2 cellular contexts compared by ENCODE assay signal in genomic region chr22:37501610-37502341, GRCh38.
A peak's percentile ranks its signal among the peaks of the same experiment; 100 is the strongest.
TF ChIP-seq lines count a peak whose summit lies in the region.

No MANE protein-coding gene starts in this region.

TF ChIP-seq in A549, 52 proteins besides CTCF, POLR2A, EP300 and RAD21 (continued from another document):
- TF ChIP-seq, protein P1, sequence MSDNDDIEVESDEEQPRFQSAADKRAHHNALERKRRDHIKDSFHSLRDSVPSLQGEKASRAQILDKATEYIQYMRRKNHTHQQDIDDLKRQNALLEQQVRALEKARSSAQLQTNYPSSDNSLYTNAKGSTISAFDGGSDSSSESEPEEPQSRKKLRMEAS (IDR thresholded peaks at IDR 0.05), result peak; percentile 64; the same call in 1 of the 2 replicates
- TF ChIP-seq, protein P2, sequence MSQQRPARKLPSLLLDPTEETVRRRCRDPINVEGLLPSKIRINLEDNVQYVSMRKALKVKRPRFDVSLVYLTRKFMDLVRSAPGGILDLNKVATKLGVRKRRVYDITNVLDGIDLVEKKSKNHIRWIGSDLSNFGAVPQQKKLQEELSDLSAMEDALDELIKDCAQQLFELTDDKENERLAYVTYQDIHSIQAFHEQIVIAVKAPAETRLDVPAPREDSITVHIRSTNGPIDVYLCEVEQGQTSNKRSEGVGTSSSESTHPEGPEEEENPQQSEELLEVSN (IDR thresholded peaks at IDR 0.05; ENCODE audit: borderline replicate concordance, low read depth), result 0 out of 2 replicates have a peak, but pooled peaks have one; percentile 15
- TF ChIP-seq JUN (IDR thresholded peaks at IDR 0.05), result peak; percentile 70 to 73; a peak in 2 of 5 replicates
- TF ChIP-seq CEBPB (IDR thresholded peaks at IDR 0.05), result peak; percentile 15 to 57; a peak in 3 of 4 replicates
- TF ChIP-seq HDAC2 (IDR thresholded peaks at IDR 0.05), result no peak
- no peak for TF ChIP-seq PHF8 (IDR thresholded peaks at IDR 0.05; ENCODE audit: borderline replicate concordance, low read depth)
- peak; percentile 45; the same call in 1 of the 2 replicates for TF ChIP-seq GATA3 (IDR thresholded peaks at IDR 0.05; ENCODE audit: borderline replicate concordance)
- no peak for TF ChIP-seq SREBF2 (IDR thresholded peaks at IDR 0.05)
- TF ChIP-seq FOSL2 (IDR thresholded peaks at IDR 0.05), result no peak
- TF ChIP-seq FOSL2 (CRISPR knock-in tag; IDR thresholded peaks at IDR 0.05), result peak; percentile 66

TF ChIP-seq in IMR-90, 13 proteins besides CTCF, POLR2A, EP300 and RAD21 (continued from another document):
- TF ChIP-seq, protein P3, sequence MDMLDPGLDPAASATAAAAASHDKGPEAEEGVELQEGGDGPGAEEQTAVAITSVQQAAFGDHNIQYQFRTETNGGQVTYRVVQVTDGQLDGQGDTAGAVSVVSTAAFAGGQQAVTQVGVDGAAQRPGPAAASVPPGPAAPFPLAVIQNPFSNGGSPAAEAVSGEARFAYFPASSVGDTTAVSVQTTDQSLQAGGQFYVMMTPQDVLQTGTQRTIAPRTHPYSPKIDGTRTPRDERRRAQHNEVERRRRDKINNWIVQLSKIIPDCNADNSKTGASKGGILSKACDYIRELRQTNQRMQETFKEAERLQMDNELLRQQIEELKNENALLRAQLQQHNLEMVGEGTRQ (IDR thresholded peaks at IDR 0.05; ENCODE audit: low read depth, low read length), result no peak
- TF ChIP-seq MAZ (IDR thresholded peaks at IDR 0.05; ENCODE audit: borderline replicate concordance, low read depth, low read length) (no peak), BHLHE40 (IDR thresholded peaks at IDR 0.05; ENCODE audit: low read depth, low read length) (no peak), FOS (IDR thresholded peaks at IDR 0.05; ENCODE audit: low read depth, low read length) (0 out of 2 replicates have a peak, but pooled peaks have one; percentile 20), RCOR1 (IDR thresholded peaks at IDR 0.05; ENCODE audit: insufficient replicate concordance, low read length) (no peak)
